1 cellular context compared by ENCODE assay signal in genomic region chr20:46951840-46952497, GRCh38.
TF ChIP-seq lines count a peak whose summit lies in the region.

No MANE protein-coding gene starts in this region.

TF ChIP-seq in GM23338, 12 proteins besides CTCF, POLR2A, EP300 and RAD21 (continued from another document):
- TF ChIP-seq ETS1 (IDR thresholded peaks at IDR 0.05) = no peak
- TF ChIP-seq NANOG (IDR thresholded peaks at IDR 0.05; ENCODE audit: borderline replicate concordance) = no peak
- TF ChIP-seq ZNF462 (CRISPR knock-in tag; IDR thresholded peaks at IDR 0.05) = no peak
